Comparison of ENCODE assay signal across 8 cellular contexts in the genomic region with DNA sequence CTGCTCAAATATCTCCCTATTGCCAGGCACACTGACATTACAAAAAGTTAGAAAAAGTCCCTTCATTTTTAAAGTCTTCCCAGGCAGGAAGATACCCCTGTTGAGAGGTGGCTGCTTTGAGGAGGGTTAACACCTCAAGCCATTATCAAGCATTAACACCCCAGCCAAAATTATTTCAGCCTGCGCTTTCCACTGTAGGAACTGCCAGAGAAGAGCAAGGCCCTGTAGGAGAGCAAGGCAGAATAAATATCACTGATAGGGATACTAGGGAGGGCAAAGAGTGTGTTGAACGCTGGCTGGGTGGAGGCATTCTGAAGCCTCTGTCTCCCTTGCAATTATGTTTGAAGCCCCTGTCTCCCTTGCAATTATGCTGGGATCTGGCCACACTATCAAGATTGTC.
"Had no signal": no experiment of that assay in that cellular context is flagged by ENCODE, and none has a peak within 500 bp of the region (broad histone marks: within the 10 kb centered on the region; RNA-seq: fewer than 3 reads in every experiment).

No MANE protein-coding gene starts in this region.

- H3K27ac Mint-ChIP-seq: HFFc6, IgD-negative memory B cell had no signal

- H3K36me3 Mint-ChIP-seq: IgD-negative memory B cell had no signal

- H3K36me3 ChIP-seq: HAP-1 had no signal

- H3K4me1 ChIP-seq: HAP-1 had no signal

- H3K9me3 ChIP-seq: HAP-1 had no signal

- H3K27me3 Mint-ChIP-seq: IgD-negative memory B cell had no signal

- H3K4me3 Mint-ChIP-seq: HFFc6, IgD-negative memory B cell had no signal

- H3K27ac ChIP-seq: HL-60 had no signal

- ATAC-seq: HCT116, HepG2 had no signal

- H3K4me1 Mint-ChIP-seq: IgD-negative memory B cell had no signal

- H3K4me3 ChIP-seq: HAP-1 had no signal

- DNase-seq: GOT3, H7, HFFc6 had no signal

- H3K9me3 Mint-ChIP-seq: IgD-negative memory B cell had no signal
